10 cellular contexts compared by ENCODE assay signal in genomic region chr9:98251554-98251953, GRCh38. TPM values are rescaled to one million over a fixed set of nuclear protein-coding genes. Genes with fewer than 3 reads are reported as not detected.
A peak's percentile ranks its signal among the peaks of the same experiment; 100 is the strongest.
DNase-seq lines count a peak whose midpoint lies in the region; ATAC-seq and TF ChIP-seq lines count a peak whose summit lies in the region.
"Had no signal": no experiment of that assay in that cellular context is flagged by ENCODE, and none has a peak within 500 bp of the region (broad histone marks: within the 10 kb centered on the region; RNA-seq: fewer than 3 reads in every experiment).

No MANE protein-coding gene starts in this region.

- peaks cover 62% of the 10 kb centered on the region for H3K4me1 ChIP-seq in upper lobe of right lung

- H3K36me3 ChIP-seq in upper lobe of right lung = peaks cover 15% of the 10 kb centered on the region

- H3K27me3 ChIP-seq in upper lobe of right lung = no peaks in the 10 kb centered on the region

- intact Hi-C loops in upper lobe of right lung (cut with DNase I) = loop anchor here (10.0 kb wide), 1 partner anchor 177 kb away; no protein-coding TSS in a partner anchor

- TF ChIP-seq CTCF in HFF-Myc (IDR thresholded peaks at IDR 0.05; ENCODE audit: low read depth, low read length, missing control alignments) = no peak
- TF ChIP-seq CTCF in upper lobe of right lung (IDR thresholded peaks at IDR 0.05) = no peak

- ATAC-seq in upper lobe of right lung (no peak), GM21717 (IDR thresholded peaks at IDR 0.05; ENCODE audit: unreplicated experiment) (no peak)

- DNase-seq in HFF-Myc (ENCODE audit: extremely low read depth, low read depth) (peak; percentile 32), T1000 (lab: John Stamatoyannopoulos, UW) (peak; percentile 31), fibroblast of the conjunctiva (ENCODE audit: low read depth) (peak; percentile 30), upper lobe of right lung (no peak), OCI-M2 (lab: John Stamatoyannopoulos, UW; ENCODE audit: unreplicated experiment) (no peak), SW480 (ENCODE audit: low spot score) (no peak), SIG-M5 (lab: John Stamatoyannopoulos, UW) (no peak)
- DNase-seq: GDM1, NCI-H1417 treated with DMSO at 0.1 percent for 48 hours had no signal

- H3K4me3 ChIP-seq in HFF-Myc (replicated peaks; ENCODE audit: low read depth, low read length) = no peak overlapping the region
- H3K4me3 ChIP-seq in upper lobe of right lung = no peak overlapping the region

- H3K9me3 ChIP-seq in upper lobe of right lung = no peaks in the 10 kb centered on the region

- H3K27ac ChIP-seq in upper lobe of right lung = peak overlapping the region; percentile 85

RNA-seq across cellular contexts. Expression of gene TBC1D2, which starts 3.9 kb away (rescaled TPM):
- 71.8 TPM for total RNA-seq in upper lobe of right lung

RNA-seq across cellular contexts. Expression of gene CORO2A, which starts 59.1 kb away (rescaled TPM):
- total RNA-seq in upper lobe of right lung = 20.0 TPM

Comparison
In these comparisons a context has a peak if more than half of its experiments do, and no peak if none do; other contexts are left out.
1. DNase-seq: peak in HFF-Myc (single experiment), T1000 (single experiment) and fibroblast of the conjunctiva (single experiment); none in upper lobe of right lung (single experiment), OCI-M2 (single experiment), SW480 (single experiment) and SIG-M5 (single experiment).